In the genomic region with DNA sequence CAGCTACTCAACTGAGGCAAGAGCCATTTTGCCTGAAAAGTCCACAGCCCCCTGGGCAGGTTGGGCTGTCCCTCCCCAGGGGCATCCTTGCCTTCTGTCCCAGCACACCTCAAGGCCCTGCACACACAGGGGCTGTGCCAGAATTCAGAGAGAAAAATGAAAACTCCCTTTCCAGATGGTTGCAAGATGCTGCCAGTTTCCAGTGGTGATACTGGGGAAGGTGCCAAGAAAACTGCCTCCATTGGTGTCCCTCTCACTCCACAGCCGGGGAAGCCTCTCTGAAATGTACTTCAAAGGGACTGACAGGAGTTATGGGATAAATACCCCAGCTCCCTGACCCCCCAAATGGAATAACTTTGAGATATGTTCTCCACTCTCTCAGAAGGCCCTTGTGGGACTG, we compare ENCODE assay signal across 20 cellular contexts.
"Had no signal": no experiment of that assay in that cellular context is flagged by ENCODE, and none has a peak within 500 bp of the region (broad histone marks: within the 10 kb centered on the region; RNA-seq: fewer than 3 reads in every experiment).

No MANE protein-coding gene starts in this region.

- H3K9me3 ChIP-seq: colonic mucosa, mucosa of descending colon, neutrophil, right atrium auricular region had no signal

- ATAC-seq: activated CD8-positive, alpha-beta T cell treated with anti-CD3 and anti-CD28 coated beads for 36 hours; activated naive CD4-positive, alpha-beta T cell treated with anti-CD3 and anti-CD28 coated beads, Interleukin-2, amount 50 U/mL, for 72 hours; esophagus mucosa; gastroesophageal sphincter; mucosa of descending colon; naive thymus-derived CD4-positive, alpha-beta T cell; stimulated activated naive B cell treated with anti-CD40 and anti-IgM and Interleukin-4, amounts not matched to agents 10 μg/mL and 1 μg/mL and 100 μg/mL, for 72 hours had no signal

- H3K4me3 ChIP-seq: colonic mucosa, gastroesophageal sphincter, mucosa of descending colon, right atrium auricular region, tibial artery had no signal

- H3K27ac ChIP-seq: colonic mucosa, gastroesophageal sphincter, neutrophil, right atrium auricular region, tibial artery had no signal

- H3K36me3 ChIP-seq: colonic mucosa, gastroesophageal sphincter, neutrophil, right atrium auricular region, tibial artery had no signal

- FAIRE-seq: endometrium, urothelium cell line had no signal

- H3K4me1 ChIP-seq: colonic mucosa, gastroesophageal sphincter, right atrium auricular region, tibial artery had no signal

- H3K27me3 ChIP-seq: colonic mucosa, neutrophil, right atrium auricular region had no signal

- DNase-seq: activated B cell treated with CpG ODN at 0.5 μM for 24 hours; activated CD4-positive, alpha-beta T cell treated with anti-CD3 and anti-CD28 coated beads for 48 hours; activated CD8-positive, alpha-beta T cell treated with anti-CD3 and anti-CD28 coated beads for 36 hours; activated effector memory CD4-positive, alpha-beta T cell treated with anti-CD3 and anti-CD28 coated beads, Interleukin-2, amount 50 U/mL, for 16 hours; activated T-cell treated with anti-CD3 and anti-CD28 coated beads, Interleukin-2, amount 50 U/mL, for 48 hours; colonic mucosa; islet precursor cell; mucosa of descending colon; naive thymus-derived CD4-positive, alpha-beta T cell; stimulated activated CD4-positive, alpha-beta T cell treated with anti-CD3 and anti-CD28 coated beads, Interleukin-2, amount 100 ng/mL, for 48 hours; stimulated activated naive B cell treated with anti-CD40 and anti-IgM and Interleukin-4, amounts not matched to agents 10 μg/mL and 1 μg/mL and 100 μg/mL, for 72 hours; T-helper 2 cell; tibial artery had no signal
